In the genomic region with DNA sequence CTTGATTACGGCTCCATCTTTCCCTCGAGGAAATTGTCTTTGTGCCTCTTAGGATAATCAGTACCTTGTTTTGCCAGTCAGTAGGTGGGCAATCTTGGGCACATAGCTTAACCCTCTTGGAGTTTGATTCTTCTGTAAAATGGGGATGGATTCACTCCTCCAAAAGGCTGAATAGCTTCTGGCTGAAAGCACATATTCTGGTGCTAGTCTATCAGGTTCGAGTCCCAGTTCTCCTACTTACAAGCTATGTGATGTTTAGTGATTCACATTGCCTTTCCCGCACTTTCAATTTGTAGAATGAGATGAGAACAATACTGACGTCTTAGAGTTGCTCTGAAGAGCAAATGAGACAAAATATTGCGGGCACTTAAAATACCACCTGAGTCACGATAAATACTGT, we compare ENCODE assay signal across 25 cellular contexts.
"Had no signal": no experiment of that assay in that cellular context is flagged by ENCODE, and none has a peak within 500 bp of the region (broad histone marks: within the 10 kb centered on the region; RNA-seq: fewer than 3 reads in every experiment).

No MANE protein-coding gene starts in this region.

- H3K36me3 Mint-ChIP-seq: natural killer cell had no signal

- H3K9me3 Mint-ChIP-seq: activated CD4-positive, alpha-beta memory T cell treated with anti-CD3 and anti-CD28 coated beads, Interleukin-2, amount 10 ng/mL, durations not matched to agents 7 days and 5 days; activated CD4-positive, alpha-beta T cell treated with anti-CD3 and anti-CD28 coated beads, Interleukin-2, amount 10 ng/mL, durations not matched to agents 24 days and 14 days; activated naive CD8-positive, alpha-beta T cell treated with anti-CD3 and anti-CD28 coated beads, Interleukin-2, amount 50 U/mL, for 24 hours; activated T-helper 1 cell treated with anti-CD3 and anti-CD28 coated beads, Interleukin-12 subunit alpha, Interleukin-12 subunit beta, Interleukin-2, Interleukin-4 antibody, amounts not matched to agents 30 ng/mL and 10 ng/mL and 1 ng/mL, durations not matched to agents 14 hours and 24 hours and 36 hours; mesothelial cell of epicardium; natural killer cell; stimulated activated naive B cell treated with anti-CD40 and anti-IgM and Interleukin-4, amounts not matched to agents 10 μg/mL and 1 μg/mL and 100 μg/mL, for 72 hours; T-helper 2 cell treated with Interferon-gamma antibody and Interleukin-4, amounts not matched to agents 5 μg/mL and 100 μg/mL, for 36 hours had no signal

- H3K27me3 ChIP-seq: esophagus muscularis mucosa, foreskin keratinocyte, ovary, uterus had no signal

- H3K27ac ChIP-seq: coronary artery, foreskin keratinocyte, left ventricle myocardium inferior, ovary, uterus, VCaP had no signal

- H3K9me3 ChIP-seq: esophagus muscularis mucosa, left ventricle myocardium inferior, ovary, uterus had no signal

- H3K27ac Mint-ChIP-seq: activated CD4-positive, alpha-beta memory T cell treated with anti-CD3 and anti-CD28 coated beads, Interleukin-2, amount 10 ng/mL, durations not matched to agents 7 days and 5 days; activated CD4-positive, alpha-beta T cell treated with anti-CD3 and anti-CD28 coated beads, Interleukin-2, amount 10 ng/mL, durations not matched to agents 24 days and 14 days; activated naive CD8-positive, alpha-beta T cell treated with anti-CD3 and anti-CD28 coated beads, Interleukin-2, amount 50 U/mL, for 24 hours; activated T-helper 1 cell treated with anti-CD3 and anti-CD28 coated beads, Interleukin-12 subunit alpha, Interleukin-12 subunit beta, Interleukin-2, Interleukin-4 antibody, amounts not matched to agents 30 ng/mL and 10 ng/mL and 1 ng/mL, durations not matched to agents 14 hours and 24 hours and 36 hours; mesothelial cell of epicardium; natural killer cell; stimulated activated naive B cell treated with anti-CD40 and anti-IgM and Interleukin-4, amounts not matched to agents 10 μg/mL and 1 μg/mL and 100 μg/mL, for 72 hours; T-helper 2 cell treated with Interferon-gamma antibody and Interleukin-4, amounts not matched to agents 5 μg/mL and 100 μg/mL, for 36 hours had no signal

- DNase-seq: activated CD4-positive, alpha-beta memory T cell treated with anti-CD3 and anti-CD28 coated beads, Interleukin-2, amount 10 ng/mL, durations not matched to agents 7 days and 5 days; activated CD4-positive, alpha-beta T cell treated with anti-CD3 and anti-CD28 coated beads, Interleukin-2, amount 10 ng/mL, durations not matched to agents 24 days and 14 days; activated gamma-delta T cell; activated naive CD4-positive, alpha-beta T cell treated with anti-CD3 and anti-CD28 coated beads, Interleukin-2, amount 50 U/mL, for 16 hours; activated naive CD8-positive, alpha-beta T cell treated with anti-CD3 and anti-CD28 coated beads, Interleukin-2, amount 50 U/mL, for 24 hours; activated T-cell treated with anti-CD3 and anti-CD28 coated beads for 4 hours; anterior cingulate cortex; kidney glomerular epithelial cell; left ventricle myocardium inferior; natural killer cell; ovary; right cardiac atrium; small intestine; stimulated activated CD4-positive, alpha-beta T cell treated with anti-CD3 and anti-CD28 coated beads, Interleukin-2, amount 100 ng/mL, for 48 hours; stimulated activated CD8-positive, alpha-beta memory T cell treated with anti-CD3 and anti-CD28 coated beads, Interleukin-4, amount 100 ng/mL, for 48 hours; stimulated activated naive B cell treated with anti-CD40 and anti-IgM and Interleukin-4, amounts not matched to agents 10 μg/mL and 1 μg/mL and 100 μg/mL, for 72 hours; uterus had no signal

- H3K4me3 Mint-ChIP-seq: activated CD4-positive, alpha-beta memory T cell treated with anti-CD3 and anti-CD28 coated beads, Interleukin-2, amount 10 ng/mL, durations not matched to agents 7 days and 5 days; activated CD4-positive, alpha-beta T cell treated with anti-CD3 and anti-CD28 coated beads, Interleukin-2, amount 10 ng/mL, durations not matched to agents 24 days and 14 days; activated naive CD8-positive, alpha-beta T cell treated with anti-CD3 and anti-CD28 coated beads, Interleukin-2, amount 50 U/mL, for 24 hours; activated T-helper 1 cell treated with anti-CD3 and anti-CD28 coated beads, Interleukin-12 subunit alpha, Interleukin-12 subunit beta, Interleukin-2, Interleukin-4 antibody, amounts not matched to agents 30 ng/mL and 10 ng/mL and 1 ng/mL, durations not matched to agents 14 hours and 24 hours and 36 hours; mesothelial cell of epicardium; natural killer cell; stimulated activated naive B cell treated with anti-CD40 and anti-IgM and Interleukin-4, amounts not matched to agents 10 μg/mL and 1 μg/mL and 100 μg/mL, for 72 hours; T-helper 2 cell treated with Interferon-gamma antibody and Interleukin-4, amounts not matched to agents 5 μg/mL and 100 μg/mL, for 36 hours had no signal

- H3K4me1 ChIP-seq: foreskin keratinocyte, left ventricle myocardium inferior, uterus had no signal

- H3K27me3 Mint-ChIP-seq: activated CD4-positive, alpha-beta memory T cell treated with anti-CD3 and anti-CD28 coated beads, Interleukin-2, amount 10 ng/mL, durations not matched to agents 7 days and 5 days; activated CD4-positive, alpha-beta T cell treated with anti-CD3 and anti-CD28 coated beads, Interleukin-2, amount 10 ng/mL, durations not matched to agents 24 days and 14 days; activated naive CD8-positive, alpha-beta T cell treated with anti-CD3 and anti-CD28 coated beads, Interleukin-2, amount 50 U/mL, for 24 hours; stimulated activated naive B cell treated with anti-CD40 and anti-IgM and Interleukin-4, amounts not matched to agents 10 μg/mL and 1 μg/mL and 100 μg/mL, for 72 hours had no signal

- H3K4me1 Mint-ChIP-seq: activated CD4-positive, alpha-beta memory T cell treated with anti-CD3 and anti-CD28 coated beads, Interleukin-2, amount 10 ng/mL, durations not matched to agents 7 days and 5 days; activated CD4-positive, alpha-beta T cell treated with anti-CD3 and anti-CD28 coated beads, Interleukin-2, amount 10 ng/mL, durations not matched to agents 24 days and 14 days; activated naive CD8-positive, alpha-beta T cell treated with anti-CD3 and anti-CD28 coated beads, Interleukin-2, amount 50 U/mL, for 24 hours; natural killer cell; stimulated activated naive B cell treated with anti-CD40 and anti-IgM and Interleukin-4, amounts not matched to agents 10 μg/mL and 1 μg/mL and 100 μg/mL, for 72 hours had no signal

- H3K36me3 ChIP-seq: ovary, uterus had no signal

- ATAC-seq: activated CD4-positive, CD25-positive, alpha-beta regulatory T cell treated with anti-CD3 and anti-CD28 coated beads, Interleukin-2, amount 50 U/mL, for 24 hours; activated naive CD8-positive, alpha-beta T cell treated with anti-CD3 and anti-CD28 coated beads, Interleukin-2, amount 50 U/mL, for 24 hours; foreskin keratinocyte; natural killer cell; right cardiac atrium; stimulated activated naive B cell treated with anti-CD40 and anti-IgM and Interleukin-4, amounts not matched to agents 10 μg/mL and 1 μg/mL and 100 μg/mL, for 72 hours had no signal

- H3K4me3 ChIP-seq: coronary artery, esophagus muscularis mucosa, left ventricle myocardium inferior, ovary, uterus had no signal
